In genomic region chr4:182955411-182955810, GRCh38 we compare ENCODE assay signal across 15 cellular contexts.
"Had no signal": no experiment of that assay in that cellular context is flagged by ENCODE, and none has a peak within 500 bp of the region (broad histone marks: within the 10 kb centered on the region; RNA-seq: fewer than 3 reads in every experiment).

No MANE protein-coding gene starts in this region.

- H3K4me3 ChIP-seq: esophagus muscularis mucosa, smooth muscle cell, stomach, thoracic aorta had no signal

- ATAC-seq: left ventricle myocardium superior, right cardiac atrium, T-cell had no signal

- H3K27me3 ChIP-seq: esophagus muscularis mucosa, stomach had no signal

- H3K27ac ChIP-seq: esophagus muscularis mucosa, stomach, thoracic aorta had no signal

- H3K4me2 ChIP-seq: smooth muscle cell had no signal

- H3K4me1 ChIP-seq: esophagus muscularis mucosa, stomach had no signal

- H3K9me3 ChIP-seq: thoracic aorta had no signal

- DNase-seq: activated CD4-positive, alpha-beta T cell treated with anti-CD3 and anti-CD28 coated beads, Interleukin-2, amount 50 U/mL, for 4 hours; activated CD4-positive, CD25-positive, alpha-beta regulatory T cell treated with anti-CD3 and anti-CD28 coated beads, Interleukin-2, amount 50 U/mL, for 72 hours; activated naive CD4-positive, alpha-beta T cell treated with anti-CD3 and anti-CD28 coated beads, Interleukin-2, amount 10 ng/mL, durations not matched to agents 7 days and 5 days; activated T-cell treated with anti-CD3 and anti-CD28 coated beads, Interleukin-2, amount 50 U/mL, for 24 hours; hypothalamus; kidney glomerular epithelial cell; left ventricle myocardium superior; occipital lobe; right cardiac atrium; stomach; T-cell; T1000 had no signal

- H3K36me3 ChIP-seq: esophagus muscularis mucosa, stomach, thoracic aorta had no signal
